In the genomic region with DNA sequence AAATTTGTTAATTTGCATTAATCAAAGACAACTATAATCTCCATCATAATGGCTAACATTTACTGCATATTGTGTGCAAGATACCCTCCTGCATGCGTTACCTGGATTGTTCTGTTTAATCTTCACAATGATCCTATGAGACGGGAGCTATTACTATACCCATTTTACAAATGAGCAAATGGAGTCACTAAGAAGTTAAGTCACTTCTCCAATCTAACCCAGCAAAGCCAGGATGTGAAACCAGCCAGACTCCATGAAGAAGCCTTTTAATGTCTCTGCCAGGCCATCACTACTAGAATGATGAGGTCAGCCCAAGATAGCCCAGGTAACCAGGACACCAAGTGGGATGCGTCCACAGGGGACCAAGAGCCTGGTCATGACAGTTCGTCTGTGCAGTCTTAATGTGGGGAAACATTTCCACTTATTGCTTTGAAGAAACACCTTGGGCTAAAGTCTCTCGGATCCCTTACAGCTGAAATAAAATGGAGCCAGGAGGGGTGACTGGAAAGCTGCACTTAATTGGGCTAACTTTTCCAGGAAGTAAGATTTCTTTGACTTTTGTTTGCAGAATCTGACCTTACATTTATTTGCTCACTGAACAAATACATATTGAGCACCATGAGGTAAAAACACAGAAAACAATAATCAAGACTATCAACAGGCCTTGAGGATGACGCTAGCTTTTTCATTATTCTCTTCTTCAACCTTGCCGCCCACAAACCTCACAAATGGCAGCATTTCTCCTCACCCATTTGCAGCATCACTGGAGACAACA, we compare ENCODE assay signal across 8 cellular contexts. TPM values are rescaled to one million over a fixed set of nuclear protein-coding genes. Genes with fewer than 3 reads are reported as not detected.
DNase-seq lines count a peak whose midpoint lies in the region; ATAC-seq and TF ChIP-seq lines count a peak whose summit lies in the region.

No MANE protein-coding gene starts in this region.

- no peaks in the 10 kb centered on the region for H3K27me3 Mint-ChIP-seq in HFFc6 (ENCODE audit: insufficient read depth)
- peaks cover 7% of the 10 kb centered on the region for H3K27me3 Mint-ChIP-seq in activated naive CD8-positive, alpha-beta T cell
- H3K27me3 Mint-ChIP-seq in neural crest cell (ENCODE audit: low read depth): no peaks in the 10 kb centered on the region

- DNase-seq in NOMO-1 treated with DMSO at 0.1 percent for 48 hours (lab: John Stamatoyannopoulos, UW; ENCODE audit: unreplicated experiment): peak; percentile 3
- DNase-seq in NOMO-1 treated with dmso at 0.1 percent for 144 hours (lab: John Stamatoyannopoulos, UW; ENCODE audit: unreplicated experiment): no peak
- no peak for DNase-seq in HFFc6
- no peak for DNase-seq in neural crest cell (ENCODE audit: low read depth, low spot score)
- DNase-seq in activated gamma-delta T cell (lab: John Stamatoyannopoulos, UW): no peak
- no peak for DNase-seq in SKM-1 treated with dmso at 0.1 percent for 144 hours (lab: John Stamatoyannopoulos, UW; ENCODE audit: unreplicated experiment)

- H3K36me3 Mint-ChIP-seq in HFFc6 (ENCODE audit: low read depth) (no peaks in the 10 kb centered on the region), neural crest cell (ENCODE audit: low read depth) (no peaks in the 10 kb centered on the region)
- no peaks in the 10 kb centered on the region for H3K36me3 Mint-ChIP-seq in activated naive CD8-positive, alpha-beta T cell

- H3K4me1 Mint-ChIP-seq in HFFc6 (ENCODE audit: low read depth) (peaks cover 36% of the 10 kb centered on the region), neural crest cell (peaks cover 33% of the 10 kb centered on the region)
- peaks cover 20% of the 10 kb centered on the region for H3K4me1 Mint-ChIP-seq in activated naive CD8-positive, alpha-beta T cell (ENCODE audit: low read depth)

- TF ChIP-seq CTCF in HFFc6 (IDR thresholded peaks at IDR 0.05) (no peak), neural crest cell (conservative IDR thresholded peaks at IDR 0.05) (no peak)

- no peaks in the 10 kb centered on the region for H3K9me3 Mint-ChIP-seq in HFFc6
- H3K9me3 Mint-ChIP-seq in activated naive CD8-positive, alpha-beta T cell (ENCODE audit: low read depth): no peaks in the 10 kb centered on the region
- no peaks in the 10 kb centered on the region for H3K9me3 Mint-ChIP-seq in neural crest cell

- no peak for ATAC-seq in HG02571 (IDR thresholded peaks at IDR 0.05; ENCODE audit: unreplicated experiment)

- H3K27ac Mint-ChIP-seq in HFFc6 (peak overlapping the region; percentile 92), neural crest cell (ENCODE audit: unreplicated experiment) (peak overlapping the region; percentile 65)
- no peak overlapping the region for H3K27ac Mint-ChIP-seq in activated naive CD8-positive, alpha-beta T cell

- H3K4me3 Mint-ChIP-seq in HFFc6: peak overlapping the region; percentile 96
- H3K4me3 Mint-ChIP-seq in activated naive CD8-positive, alpha-beta T cell: peak overlapping the region; percentile 89
- H3K4me3 Mint-ChIP-seq in neural crest cell: peak overlapping the region; percentile 94

RNA-seq across cellular contexts. Expression of gene SHCBP1, which starts 0.9 kb away (rescaled TPM):
- total RNA-seq in HFFc6 (2021; fragmentation: NEBNext Ultra II Directional; extraction: Animal tissue kit (Norgen Biotek cat#: 25700)): 10 to 100 TPM; 20.8 to 50.5 (median 49.1) TPM
- 18.7 and 19.2 TPM in 2 replicates for total RNA-seq in neural crest cell
